In genomic region chr3:46714728-46715506, GRCh38 we compare ENCODE assay signal across 19 cellular contexts. TPM values are rescaled to one million over a fixed set of nuclear protein-coding genes. Genes with fewer than 3 reads are reported as not detected.
"Had no signal": no experiment of that assay in that cellular context is flagged by ENCODE, and none has a peak within 500 bp of the region (broad histone marks: within the 10 kb centered on the region; RNA-seq: fewer than 3 reads in every experiment).

No MANE protein-coding gene starts in this region.

- H3K4me3 ChIP-seq: cardiac muscle cell, esophagus muscularis mucosa, hepatocyte, left ventricle myocardium inferior, tibial nerve had no signal

- H3K4me3 Mint-ChIP-seq: activated B cell treated with CpG ODN at 0.5 μM for 24 hours; activated naive CD4-positive, alpha-beta T cell treated with anti-CD3 and anti-CD28 coated beads, Interleukin-2, amount 50 U/mL, for 24 hours; natural killer cell treated with Interleukin-12 subunit alpha and Interleukin-12 subunit beta and Interleukin-15 and Interleukin-18, amount 100 ng/mL, for 72 hours; T-helper 2 cell treated with Interferon-gamma antibody and Interleukin-4, amounts not matched to agents 5 μg/mL and 100 μg/mL, for 36 hours had no signal

- ATAC-seq: sciatic nerve had no signal

- H3K27ac ChIP-seq: cardiac muscle cell, esophagus muscularis mucosa, hepatocyte, left ventricle myocardium inferior, tibial nerve had no signal

- H3K9me3 ChIP-seq: esophagus muscularis mucosa, left ventricle myocardium inferior, tibial nerve had no signal

- H3K36me3 ChIP-seq: cardiac muscle cell, esophagus muscularis mucosa, left ventricle myocardium inferior, tibial nerve had no signal

- H3K36me3 Mint-ChIP-seq: activated naive CD4-positive, alpha-beta T cell treated with anti-CD3 and anti-CD28 coated beads, Interleukin-2, amount 50 U/mL, for 24 hours; natural killer cell treated with Interleukin-12 subunit alpha and Interleukin-12 subunit beta and Interleukin-15 and Interleukin-18, amount 100 ng/mL, for 72 hours had no signal

- H3K27me3 ChIP-seq: cardiac muscle cell, hepatocyte had no signal

- H3K4me1 ChIP-seq: tibial nerve had no signal

- DNase-seq: activated B cell treated with CpG ODN at 0.5 μM for 24 hours; activated CD4-positive, alpha-beta T cell treated with anti-CD3 and anti-CD28 coated beads, Interleukin-2, amount 50 U/mL, for 1 hour; activated T-cell treated with anti-CD3 and anti-CD28 coated beads, Interleukin-2, amount 50 U/mL, for 1 hour; left ventricle myocardium inferior; occipital lobe; stimulated activated CD4-positive, alpha-beta T cell treated with anti-CD3 and anti-CD28 coated beads, Interleukin-2, amount 100 ng/mL, for 24 hours; stimulated activated naive CD4-positive, alpha-beta T cell; SW 1271 had no signal

- H3K4me1 Mint-ChIP-seq: activated naive CD4-positive, alpha-beta T cell treated with anti-CD3 and anti-CD28 coated beads, Interleukin-2, amount 50 U/mL, for 24 hours had no signal

- H3K27ac Mint-ChIP-seq: activated naive CD4-positive, alpha-beta T cell treated with anti-CD3 and anti-CD28 coated beads, Interleukin-2, amount 50 U/mL, for 24 hours; natural killer cell treated with Interleukin-12 subunit alpha and Interleukin-12 subunit beta and Interleukin-15 and Interleukin-18, amount 100 ng/mL, for 72 hours; T-helper 2 cell treated with Interferon-gamma antibody and Interleukin-4, amounts not matched to agents 5 μg/mL and 100 μg/mL, for 36 hours had no signal

- H3K9me3 Mint-ChIP-seq: activated B cell treated with CpG ODN at 0.5 μM for 24 hours; activated naive CD4-positive, alpha-beta T cell treated with anti-CD3 and anti-CD28 coated beads, Interleukin-2, amount 50 U/mL, for 24 hours; natural killer cell treated with Interleukin-12 subunit alpha and Interleukin-12 subunit beta and Interleukin-15 and Interleukin-18, amount 100 ng/mL, for 72 hours; T-helper 2 cell treated with Interferon-gamma antibody and Interleukin-4, amounts not matched to agents 5 μg/mL and 100 μg/mL, for 36 hours had no signal

RNA-seq across cellular contexts. Expression of gene PRSS50, which starts 2.8 kb away (rescaled TPM):
- total RNA-seq: activated B cell treated with CpG ODN at 0.5 μM for 24 hours; glomerular endothelial cell; natural killer cell treated with Interleukin-12 subunit alpha and Interleukin-12 subunit beta and Interleukin-15 and Interleukin-18, amount 100 ng/mL, for 72 hours; subcutaneous adipose tissue had no signal
- polyA plus RNA-seq: keratinocyte had no signal

RNA-seq across cellular contexts. Expression of gene TMIE, which starts 13.7 kb away (rescaled TPM):
- total RNA-seq: glomerular endothelial cell; natural killer cell treated with Interleukin-12 subunit alpha and Interleukin-12 subunit beta and Interleukin-15 and Interleukin-18, amount 100 ng/mL, for 72 hours had no signal
